ENCODE assay signal across 9 cellular contexts in genomic region chr7:105877736-105878135, GRCh38. TPM values are rescaled to one million over a fixed set of nuclear protein-coding genes. Genes with fewer than 3 reads are reported as not detected.
DNase-seq lines count a peak whose midpoint lies in the region; ATAC-seq, FAIRE-seq and TF ChIP-seq lines count a peak whose summit lies in the region.
"Had no signal": no experiment of that assay in that cellular context is flagged by ENCODE, and none has a peak within 500 bp of the region (broad histone marks: within the 10 kb centered on the region; RNA-seq: fewer than 3 reads in every experiment).

No MANE protein-coding gene starts in this region.

- peak overlapping the region; percentile 84 for H3K4me3 Mint-ChIP-seq in activated T-cell treated with anti-CD3 and anti-CD28 coated beads, Interleukin-2, amount 50 U/mL, for 4 hours

- no peaks in the 10 kb centered on the region for H3K27me3 ChIP-seq in adipocyte (replicated peaks; ENCODE audit: control insufficient read depth, insufficient read depth, low read length)
- H3K27me3 ChIP-seq in HepG2 (ENCODE audit: control insufficient read depth in 1 of 2, insufficient read depth in 2 of 2, low read length in 2 of 2), result no peaks in the 10 kb centered on the region; a peak in 1 of 5 replicates
- H3K27me3 ChIP-seq in suprapubic skin, result no peaks in the 10 kb centered on the region

- 8% methylated on average over 10 of the region's 10 CpGs for WGBS in HepG2 (ENCODE audit: low lambda C conversion rate)
- 60% methylated on average over 10 of the region's 10 CpGs for WGBS in suprapubic skin

- ATAC-seq in activated T-cell treated with anti-CD3 and anti-CD28 coated beads, Interleukin-2, amount 50 U/mL, for 4 hours, result no peak
- peak; percentile 13 for ATAC-seq in HepG2

- TF ChIP-seq RAD21 in HepG2 (CRISPR knock-in tag; IDR thresholded peaks at IDR 0.05), result no peak

- TF ChIP-seq EP300 in HepG2 (IDR thresholded peaks at IDR 0.05; ENCODE audit: low read depth in 2 of 2, low read length in 2 of 2) (no peak), HepG2 (CRISPR knock-in tag; IDR thresholded peaks at IDR 0.05; ENCODE audit: borderline replicate concordance) (no peak), suprapubic skin (IDR thresholded peaks at IDR 0.05) (no peak)

- H3K36me3 ChIP-seq in adipocyte (ENCODE audit: control insufficient read depth, insufficient read depth, low read length, severe bottlenecking) (peaks cover 5% of the 10 kb centered on the region), HepG2 (replicated peaks in 1 of 2; ENCODE audit: control insufficient read depth in 1 of 2, insufficient read depth in 2 of 2, low read length in 2 of 2) (no peaks in the 10 kb centered on the region), suprapubic skin (no peaks in the 10 kb centered on the region)

- TF ChIP-seq CTCF in HepG2 (CRISPR knock-in tag; IDR thresholded peaks at IDR 0.05), result no peak
- no peak for TF ChIP-seq CTCF in suprapubic skin (IDR thresholded peaks at IDR 0.05)

- DNase-seq in activated T-cell treated with anti-CD3 and anti-CD28 coated beads, Interleukin-2, amount 50 U/mL, for 4 hours, result no peak
- DNase-seq in activated T-cell treated with anti-CD3 and anti-CD28 coated beads, Interleukin-2, amount 50 U/mL, for 48 hours, result no peak
- DNase-seq in adipocyte (ENCODE audit: low read depth) (no peak), HepG2 (ENCODE audit: low spot score) (no peak), suprapubic skin (ENCODE audit: low spot score in 2 of 2) (no peak), dermis blood vessel endothelial cell (no peak), cortex of kidney (lab: John Stamatoyannopoulos, UW) (no peak), DMS114 treated with DMSO at 0.1 percent for 48 hours (lab: John Stamatoyannopoulos, UW; ENCODE audit: unreplicated experiment) (no peak)

- no peaks in the 10 kb centered on the region for H3K9me3 Mint-ChIP-seq in activated T-cell treated with anti-CD3 and anti-CD28 coated beads, Interleukin-2, amount 50 U/mL, for 4 hours

- CTCF ChIA-PET in HepG2 (lab: Yijun Ruan, JAX; ENCODE audit: low intra/inter-chr PET ratio, low total read pairs), result no interaction called here

- BruUV-seq in HepG2 (replicated peaks; lab: Mats Ljungman, UMichigan), result no TSS peak

- intact Hi-C loops in HepG2 (cut with micrococcal nuclease; ENCODE audit: unreplicated experiment), result loop anchor here (1.0 to 5.0 kb wide), 5 partner anchors 65 to 225 kb away; no protein-coding TSS in a partner anchor

- H3K4me1 Mint-ChIP-seq in activated T-cell treated with anti-CD3 and anti-CD28 coated beads, Interleukin-2, amount 50 U/mL, for 4 hours (ENCODE audit: low read depth), result peaks cover 59% of the 10 kb centered on the region

- no peaks in the 10 kb centered on the region for H3K9me3 ChIP-seq in adipocyte (ENCODE audit: control insufficient read depth, low read length)
- no peaks in the 10 kb centered on the region for H3K9me3 ChIP-seq in HepG2 (ENCODE audit: low read length)
- no peaks in the 10 kb centered on the region for H3K9me3 ChIP-seq in suprapubic skin

- H3K4me1 ChIP-seq in adipocyte (ENCODE audit: control insufficient read depth, insufficient read depth, low read length), result peaks cover 32% of the 10 kb centered on the region
- peaks cover 55% of the 10 kb centered on the region for H3K4me1 ChIP-seq in HepG2 (ENCODE audit: insufficient read depth, low read length)
- peaks cover 32% of the 10 kb centered on the region for H3K4me1 ChIP-seq in suprapubic skin

- no peaks in the 10 kb centered on the region for H3K27me3 Mint-ChIP-seq in activated T-cell treated with anti-CD3 and anti-CD28 coated beads, Interleukin-2, amount 50 U/mL, for 4 hours (ENCODE audit: low read depth)

- H3K4me3 ChIP-seq in adipocyte (ENCODE audit: low read length) (peak overlapping the region; percentile 88), HepG2 (replicated peaks in 1 of 3; ENCODE audit: insufficient read depth in 1 of 3, low read depth in 2 of 3, low read length in 3 of 3) (peak overlapping the region; percentile 70 to 83 (median 78)), suprapubic skin (peak overlapping the region; percentile 58)

- in situ Hi-C loops in HepG2 (cut with HindIII; ENCODE audit: extremely low pct_ligation_motif_present, low pct_unique_long_range_greater_than_20kb), result loop anchor here (5.0 kb wide), 1 partner anchor 115 kb away; no protein-coding TSS in a partner anchor

- H3K27ac ChIP-seq in HepG2 (ENCODE audit: extremely low read length, insufficient read depth, low read length) (peak overlapping the region; percentile 85), suprapubic skin (no peak overlapping the region)

- no peak overlapping the region for H2AFZ ChIP-seq in HepG2 (ENCODE audit: low read length)

- H3K79me2 ChIP-seq in HepG2 (ENCODE audit: insufficient read depth, low read length), result peaks cover 57% of the 10 kb centered on the region

- H4K20me1 ChIP-seq in HepG2 (ENCODE audit: insufficient read depth, low read length), result no peaks in the 10 kb centered on the region; the same call in 1 of the 2 replicates

- FAIRE-seq in HepG2 (lab: Jason Lieb, UNC), result no peak
- FAIRE-seq: endometrium had no signal

- peak overlapping the region; percentile 95 for H3K4me2 ChIP-seq in HepG2 (ENCODE audit: low read depth, low read length)

- H3K36me3 Mint-ChIP-seq in activated T-cell treated with anti-CD3 and anti-CD28 coated beads, Interleukin-2, amount 50 U/mL, for 4 hours (ENCODE audit: insufficient read depth), result no peaks in the 10 kb centered on the region

- POLR2A ChIA-PET in HepG2 (lab: Yijun Ruan, JAX), result interaction anchor here (0.8 to 1.6 kb wide), 7 partner anchors 10 to 864 kb away, joined by 3 to 5 read pairs (median 3); partner anchors contain the start of gene RINT1

- H3K9ac ChIP-seq in adipocyte (ENCODE audit: low read length) (peak overlapping the region; percentile 91), HepG2 (ENCODE audit: insufficient read depth, low read depth, low read length) (peak overlapping the region; percentile 76)

- TF ChIP-seq POLR2A in HepG2 (IDR thresholded peaks at IDR 0.05; ENCODE audit: insufficient read depth in 1 of 2, low read depth in 2 of 2, low read length in 2 of 2) (no peak), suprapubic skin (IDR thresholded peaks at IDR 0.05) (no peak)

TF ChIP-seq in HepG2, 621 proteins besides CTCF, POLR2A, EP300 and RAD21 (continues in another document):
- TF ChIP-seq ETS1 (CRISPR knock-in tag; IDR thresholded peaks at IDR 0.05) (no peak), KAT7 (CRISPR knock-in tag; IDR thresholded peaks at IDR 0.05; ENCODE audit: borderline replicate concordance) (0 out of 2 replicates have a peak, but pooled peaks have one; percentile 6), SAP130 (CRISPR knock-in tag; IDR thresholded peaks at IDR 0.05; ENCODE audit: low read depth) (0 out of 2 replicates have a peak, but pooled peaks have one; percentile 5), REL (CRISPR knock-in tag; conservative IDR thresholded peaks at IDR 0.05) (no peak), MXI1 (IDR thresholded peaks at IDR 0.05; ENCODE audit: borderline replicate concordance, low read depth, low read length) (no peak), HNRNPK (IDR thresholded peaks at IDR 0.05; ENCODE audit: low read depth, low read length, poor library complexity, severe bottlenecking) (no peak), DRAP1 (CRISPR knock-in tag; IDR thresholded peaks at IDR 0.05) (no peak)

RNA-seq across cellular contexts. Expression of gene ATXN7L1, which starts 1.3 kb away (rescaled TPM):
- total RNA-seq in activated T-cell treated with anti-CD3 and anti-CD28 coated beads, Interleukin-2, amount 50 U/mL, for 4 hours, result 1 to 10 TPM; 2.5 to 5.5 (median 5.4) TPM
- 7.7 and 7.8 TPM in 2 replicates for total RNA-seq in HepG2 (2016; rRNA removed; fragmentation: Illumina TruSeq; extraction: Trizol)
- total RNA-seq in HepG2 (2016; cell fraction: cytosol; rRNA removed; fragmentation: Illumina TruSeq; extraction: Trizol; ENCODE audit: low read depth), result 5.5 and 6.6 TPM in 2 replicates
- 6.4 and 8.4 TPM in 2 replicates for total RNA-seq in HepG2 (2016; cell fraction: insoluble cytoplasmic fraction; rRNA removed; fragmentation: Illumina TruSeq; extraction: Trizol)
- 6.2 and 7.4 TPM in 2 replicates for total RNA-seq in HepG2 (2016; cell fraction: membrane; rRNA removed; fragmentation: Illumina TruSeq; extraction: Trizol)
- total RNA-seq in HepG2 (2016; cell fraction: nucleus; rRNA removed; fragmentation: Illumina TruSeq; extraction: Trizol), result 11.2 and 17.2 TPM in 2 replicates
- polyA plus RNA-seq in HepG2 (2011; rRNA removed), result 4.1 and 4.3 TPM in 2 replicates
- polyA plus RNA-seq in HepG2 (2011; cell fraction: cytosol; rRNA removed), result 1.3 and 1.7 TPM in 2 replicates
- 11.3 and 12.0 TPM in 2 replicates for polyA plus RNA-seq in HepG2 (2011; cell fraction: nucleus; rRNA removed)
- polyA plus RNA-seq in HepG2 (2012), result 4.3 and 5.7 TPM in 2 replicates
- 7.6 and 8.7 TPM in 2 replicates for polyA plus RNA-seq in HepG2 (2016; cell fraction: cytosol; fragmentation: Illumina TruSeq; extraction: Trizol; ENCODE audit: low read depth)
- 7.7 and 8.4 TPM in 2 replicates for polyA plus RNA-seq in HepG2 (2016; cell fraction: insoluble cytoplasmic fraction; fragmentation: Illumina TruSeq; extraction: Trizol; ENCODE audit: low read depth)
- 7.2 and 7.9 TPM in 2 replicates for polyA plus RNA-seq in HepG2 (2016; cell fraction: membrane; fragmentation: Illumina TruSeq; extraction: Trizol; ENCODE audit: low read depth)
- polyA plus RNA-seq in HepG2 (2016; cell fraction: nucleus; fragmentation: Illumina TruSeq; extraction: Trizol; ENCODE audit: insufficient read depth, low read depth), result 19.9 and 21.6 TPM in 2 replicates
- 6.4 and 6.7 TPM in 2 replicates for polyA minus RNA-seq in HepG2 (2011; rRNA and poly(A)+ RNA removed; ENCODE audit: low replicate concordance)
- polyA minus RNA-seq in HepG2 (2011; cell fraction: cytosol; rRNA and poly(A)+ RNA removed), result 1.5 and 4.4 TPM in 2 replicates
- polyA minus RNA-seq in HepG2 (2011; cell fraction: nucleus; rRNA and poly(A)+ RNA removed), result 16.5 and 21.3 TPM in 2 replicates
- total RNA-seq in suprapubic skin, result 10 to 100 TPM; 14.8 to 35.6 (median 17.3) TPM
- 5.8 and 8.8 TPM in 2 replicates for total RNA-seq in dermis blood vessel endothelial cell
